ENCODE assay signal across 14 cellular contexts in genomic region chr1:112431038-112431437, GRCh38. TPM values are rescaled to one million over a fixed set of nuclear protein-coding genes. Genes with fewer than 3 reads are reported as not detected.
DNase-seq lines count a peak whose midpoint lies in the region; ATAC-seq, FAIRE-seq and TF ChIP-seq lines count a peak whose summit lies in the region.
"Had no signal": no experiment of that assay in that cellular context is flagged by ENCODE, and none has a peak within 500 bp of the region (broad histone marks: within the 10 kb centered on the region; RNA-seq: fewer than 3 reads in every experiment).

No MANE protein-coding gene starts in this region.

- no peaks in the 10 kb centered on the region for H3K9me3 ChIP-seq in right lobe of liver
- H3K9me3 ChIP-seq in HepG2 (ENCODE audit: low read length): no peaks in the 10 kb centered on the region
- H3K9me3 ChIP-seq in WERI-Rb-1 (ENCODE audit: severe bottlenecking): no peaks in the 10 kb centered on the region
- H3K9me3 ChIP-seq: testis had no signal

- H3K4me3 ChIP-seq in right lobe of liver (no peak overlapping the region), HepG2 (replicated peaks in 1 of 3; ENCODE audit: insufficient read depth in 1 of 3, low read depth in 2 of 3, low read length in 3 of 3) (no peak overlapping the region), dorsolateral prefrontal cortex (no peak overlapping the region), WERI-Rb-1 (ENCODE audit: low read depth, low read length) (no peak overlapping the region)
- H3K4me3 ChIP-seq: testis had no signal

- DNase-seq in right lobe of liver (no peak), HepG2 (ENCODE audit: low spot score) (no peak), dorsolateral prefrontal cortex (no peak), neural crest cell (ENCODE audit: low read depth, low spot score) (no peak), WERI-Rb-1 (no peak), HK-2 (ENCODE audit: unreplicated experiment) (no peak), epidermal melanocyte (ENCODE audit: insufficient read length, low spot score) (no peak)
- DNase-seq: activated CD4-positive, alpha-beta T cell treated with anti-CD3 and anti-CD28 coated beads, Interleukin-2, amount 50 U/mL, for 1 hour; aorta; effector CD8-positive, alpha-beta T cell; kidney; naive thymus-derived CD8-positive, alpha-beta T cell; testis had no signal

- no peak for FAIRE-seq in HepG2 (lab: Jason Lieb, UNC)
- FAIRE-seq: kidney had no signal

- no peak overlapping the region for H3K4me3 Mint-ChIP-seq in neural crest cell
- H3K4me3 Mint-ChIP-seq: naive thymus-derived CD8-positive, alpha-beta T cell had no signal

- H3K4me1 ChIP-seq in right lobe of liver (no peaks in the 10 kb centered on the region), HepG2 (ENCODE audit: insufficient read depth, low read length) (no peaks in the 10 kb centered on the region)
- H3K4me1 ChIP-seq: testis had no signal

- H3K27ac Mint-ChIP-seq in neural crest cell (ENCODE audit: unreplicated experiment): peak overlapping the region; percentile 47
- H3K27ac Mint-ChIP-seq: naive thymus-derived CD8-positive, alpha-beta T cell had no signal

- no peak for TF ChIP-seq CTCF in right lobe of liver (IDR thresholded peaks at IDR 0.05)
- TF ChIP-seq CTCF in HepG2 (CRISPR knock-in tag; IDR thresholded peaks at IDR 0.05): no peak
- no peak for TF ChIP-seq CTCF in dorsolateral prefrontal cortex (IDR thresholded peaks at IDR 0.05 in 54 of 56, conservative IDR thresholded peaks at IDR 0.05 in 2 of 56; ENCODE audit: low read depth in 1 of 56, partially characterized antibody in 56 of 56)
- TF ChIP-seq CTCF in neural crest cell (conservative IDR thresholded peaks at IDR 0.05): no peak
- no peak for TF ChIP-seq CTCF in WERI-Rb-1 (IDR thresholded peaks at IDR 0.05; ENCODE audit: low read depth, low read length)

- POLR2A ChIA-PET in HepG2 (lab: Yijun Ruan, JAX): no interaction called here

- peaks cover 5% of the 10 kb centered on the region for H3K36me3 Mint-ChIP-seq in neural crest cell (ENCODE audit: low read depth)
- H3K36me3 Mint-ChIP-seq: naive thymus-derived CD8-positive, alpha-beta T cell had no signal

- no peaks in the 10 kb centered on the region for H3K79me2 ChIP-seq in HepG2 (ENCODE audit: insufficient read depth, low read length)

- H3K27me3 Mint-ChIP-seq in neural crest cell (ENCODE audit: low read depth): no peaks in the 10 kb centered on the region

- TF ChIP-seq POLR2A in right lobe of liver (IDR thresholded peaks at IDR 0.05) (no peak), HepG2 (IDR thresholded peaks at IDR 0.05; ENCODE audit: insufficient read depth in 1 of 2, low read depth in 2 of 2, low read length in 2 of 2) (no peak)

- CTCF ChIA-PET in HepG2 (lab: Yijun Ruan, JAX; ENCODE audit: low intra/inter-chr PET ratio, low total read pairs): no interaction called here

- no peaks in the 10 kb centered on the region for H3K9me3 Mint-ChIP-seq in neural crest cell
- H3K9me3 Mint-ChIP-seq: naive thymus-derived CD8-positive, alpha-beta T cell had no signal

- no peak overlapping the region for H3K9ac ChIP-seq in HepG2 (ENCODE audit: insufficient read depth, low read depth, low read length)

- intact Hi-C loops in right lobe of liver (cut with DNase I) (no loop called here), HepG2 (cut with micrococcal nuclease; ENCODE audit: unreplicated experiment) (no loop called here), dorsolateral prefrontal cortex (cut with DNase I) (no loop called here)

- H3K27ac ChIP-seq in right lobe of liver (peak overlapping the region in 2 of 3 donors; percentile 25 to 29), HepG2 (ENCODE audit: extremely low read length, insufficient read depth, low read length) (no peak overlapping the region), dorsolateral prefrontal cortex (peak overlapping the region in 38 of 59 donors; percentile 0 to 71 (median 42)), WERI-Rb-1 (no peak overlapping the region)

- ATAC-seq in right lobe of liver (peak; percentile 48 to 67 (median 66)), HepG2 (no peak), esophagus mucosa (no peak)
- ATAC-seq: naive thymus-derived CD8-positive, alpha-beta T cell had no signal

- no peak overlapping the region for H3K4me2 ChIP-seq in HepG2 (ENCODE audit: low read depth, low read length)

- in situ Hi-C loops in HepG2 (cut with HindIII; ENCODE audit: extremely low pct_ligation_motif_present, low pct_unique_long_range_greater_than_20kb): no loop called here

- TF ChIP-seq EP300 in HepG2 (IDR thresholded peaks at IDR 0.05; ENCODE audit: low read depth in 2 of 2, low read length in 2 of 2) (no peak), HepG2 (CRISPR knock-in tag; IDR thresholded peaks at IDR 0.05; ENCODE audit: borderline replicate concordance) (no peak)

- H3K36me3 ChIP-seq in right lobe of liver: no peaks in the 10 kb centered on the region
- H3K36me3 ChIP-seq in HepG2 (replicated peaks in 1 of 2; ENCODE audit: control insufficient read depth in 1 of 2, insufficient read depth in 2 of 2, low read length in 2 of 2): no peaks in the 10 kb centered on the region
- no peaks in the 10 kb centered on the region for H3K36me3 ChIP-seq in WERI-Rb-1

- no peaks in the 10 kb centered on the region for H4K20me1 ChIP-seq in HepG2 (ENCODE audit: insufficient read depth, low read length)

- H3K27me3 ChIP-seq in right lobe of liver (no peaks in the 10 kb centered on the region), HepG2 (ENCODE audit: control insufficient read depth in 1 of 2, insufficient read depth in 2 of 2, low read length in 2 of 2) (no peaks in the 10 kb centered on the region; a peak in 1 of 5 replicates), dorsolateral prefrontal cortex (no peaks in the 10 kb centered on the region), WERI-Rb-1 (ENCODE audit: insufficient read depth, low read depth, severe bottlenecking) (no peaks in the 10 kb centered on the region)
- H3K27me3 ChIP-seq: testis had no signal

- H2AFZ ChIP-seq in HepG2 (ENCODE audit: low read length): no peak overlapping the region

- no peaks in the 10 kb centered on the region for H3K4me1 Mint-ChIP-seq in neural crest cell

- WGBS in right lobe of liver (ENCODE audit: insufficient coverage, low coverage, low lambda C conversion rate, missing lambda C conversion rate): 69% methylated on average over 1 of the region's 1 CpG
- WGBS in HepG2 (ENCODE audit: low lambda C conversion rate): 100% methylated on average over 1 of the region's 1 CpG

- no peak for TF ChIP-seq RAD21 in HepG2 (CRISPR knock-in tag; IDR thresholded peaks at IDR 0.05)

- no TSS peak for BruUV-seq in HepG2 (replicated peaks; lab: Mats Ljungman, UMichigan)

TF ChIP-seq in HepG2, 621 proteins besides CTCF, POLR2A, EP300 and RAD21 (continues in another document):
- no peak for TF ChIP-seq MEIS2 (CRISPR knock-in tag; IDR thresholded peaks at IDR 0.05)
- no peak for TF ChIP-seq ZNF629 (CRISPR knock-in tag; conservative IDR thresholded peaks at IDR 0.05)
- TF ChIP-seq ZNF136 (CRISPR knock-in tag; IDR thresholded peaks at IDR 0.05; ENCODE audit: low read depth): no peak
- TF ChIP-seq ZMAT5 (CRISPR knock-in tag; IDR thresholded peaks at IDR 0.05; ENCODE audit: borderline replicate concordance, low read depth): no peak
- no peak for TF ChIP-seq ZBTB7B (CRISPR knock-in tag; IDR thresholded peaks at IDR 0.05)
- TF ChIP-seq ZSCAN5A (CRISPR knock-in tag; IDR thresholded peaks at IDR 0.05; ENCODE audit: borderline replicate concordance): no peak
- TF ChIP-seq SRSF4 (IDR thresholded peaks at IDR 0.05; ENCODE audit: low read depth, low read length, poor library complexity, severe bottlenecking): no peak
- TF ChIP-seq ZNF768 (CRISPR knock-in tag; IDR thresholded peaks at IDR 0.05): no peak
- TF ChIP-seq ZNF556 (CRISPR knock-in tag; IDR thresholded peaks at IDR 0.05; ENCODE audit: borderline replicate concordance): no peak

RNA-seq across cellular contexts. Expression of gene CTTNBP2NL, which starts 35.0 kb away (rescaled TPM):
- total RNA-seq in right lobe of liver (1 to 10 TPM; 3.5 to 8.1 (median 4.8) TPM), HepG2 (2016; rRNA removed; fragmentation: Illumina TruSeq; extraction: Trizol) (4.1 and 6.1 TPM in 2 replicates), dorsolateral prefrontal cortex (10 to 100 TPM; 24.0 to 48.1 (median 32.7) TPM), neural crest cell (39.0 and 43.6 TPM in 2 replicates), esophagus mucosa (35.1 TPM)
- total RNA-seq in HepG2 (2016; cell fraction: cytosol; rRNA removed; fragmentation: Illumina TruSeq; extraction: Trizol; ENCODE audit: low read depth): 0.79 and 1.0 TPM in 2 replicates
- total RNA-seq in HepG2 (2016; cell fraction: insoluble cytoplasmic fraction; rRNA removed; fragmentation: Illumina TruSeq; extraction: Trizol): 3.9 and 7.0 TPM in 2 replicates
- 2.7 and 3.0 TPM in 2 replicates for total RNA-seq in HepG2 (2016; cell fraction: membrane; rRNA removed; fragmentation: Illumina TruSeq; extraction: Trizol)
- total RNA-seq in HepG2 (2016; cell fraction: nucleus; rRNA removed; fragmentation: Illumina TruSeq; extraction: Trizol): 3.4 and 3.8 TPM in 2 replicates
- polyA plus RNA-seq in HepG2 (2011; rRNA removed): 2.1 and 3.0 TPM in 2 replicates
- polyA plus RNA-seq in HepG2 (2011; cell fraction: cytosol; rRNA removed): 1.1 and 2.2 TPM in 2 replicates
- polyA plus RNA-seq in HepG2 (2011; cell fraction: nucleus; rRNA removed): 3.2 and 3.8 TPM in 2 replicates
- 3.3 and 3.8 TPM in 2 replicates for polyA plus RNA-seq in HepG2 (2012)
- polyA plus RNA-seq in HepG2 (2016; cell fraction: cytosol; fragmentation: Illumina TruSeq; extraction: Trizol; ENCODE audit: low read depth): 0.33 and 0.38 TPM in 2 replicates
- 4.1 and 4.2 TPM in 2 replicates for polyA plus RNA-seq in HepG2 (2016; cell fraction: insoluble cytoplasmic fraction; fragmentation: Illumina TruSeq; extraction: Trizol; ENCODE audit: low read depth)
- 0.71 and 0.99 TPM in 2 replicates for polyA plus RNA-seq in HepG2 (2016; cell fraction: membrane; fragmentation: Illumina TruSeq; extraction: Trizol; ENCODE audit: low read depth)
- polyA plus RNA-seq in HepG2 (2016; cell fraction: nucleus; fragmentation: Illumina TruSeq; extraction: Trizol; ENCODE audit: insufficient read depth, low read depth): 2.9 and 4.9 TPM in 2 replicates
- polyA minus RNA-seq in HepG2 (2011; rRNA and poly(A)+ RNA removed; ENCODE audit: low replicate concordance): 6.0 and 23.5 TPM in 2 replicates
- polyA minus RNA-seq in HepG2 (2011; cell fraction: cytosol; rRNA and poly(A)+ RNA removed): 2.5 and 3.6 TPM in 2 replicates
- 17.0 and 19.6 TPM in 2 replicates for polyA minus RNA-seq in HepG2 (2011; cell fraction: nucleus; rRNA and poly(A)+ RNA removed)

Comparison
In these comparisons a context has a peak if more than half of its experiments do, and no peak if none do; other contexts are left out.
1. ATAC-seq: peak in right lobe of liver (4 of 4); none in HepG2 (single experiment) and esophagus mucosa (single experiment).
2. H3K27ac ChIP-seq: peak in right lobe of liver (2 of 3) and dorsolateral prefrontal cortex (38 of 59); none in HepG2 (single experiment) and WERI-Rb-1 (single experiment).